ENCODE assay signal across 22 cellular contexts in the genomic region with DNA sequence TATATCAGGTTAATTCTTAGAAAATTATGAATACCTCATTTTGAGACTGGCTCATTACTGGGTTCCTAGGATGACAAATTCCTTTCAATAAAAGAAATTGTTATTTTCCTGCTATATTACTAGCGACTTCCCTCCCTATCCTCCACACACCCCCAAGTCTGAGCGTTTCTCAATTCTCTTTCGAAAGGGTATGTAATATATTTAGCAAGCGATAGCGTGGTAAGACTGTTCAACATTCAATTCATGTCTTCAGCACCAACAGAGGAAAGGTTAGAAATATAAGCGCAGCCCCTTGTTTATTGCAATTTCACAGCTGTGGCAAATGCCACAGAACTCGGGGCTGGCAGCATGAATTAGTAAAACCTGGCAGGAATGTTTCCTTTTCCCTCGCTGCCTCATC.
"Had no signal": no experiment of that assay in that cellular context is flagged by ENCODE, and none has a peak within 500 bp of the region (broad histone marks: within the 10 kb centered on the region; RNA-seq: fewer than 3 reads in every experiment).

No MANE protein-coding gene starts in this region.

- H3K27ac Mint-ChIP-seq: mesothelial cell of epicardium; natural killer cell treated with Interleukin-12 subunit alpha and Interleukin-12 subunit beta and Interleukin-15 and Interleukin-18, amount 100 ng/mL, for 72 hours; progenitor cell of endocrine pancreas; stimulated activated effector memory CD8-positive, alpha-beta T cell treated with anti-CD3 and anti-CD28 coated beads, Interleukin-12 subunit alpha, Interleukin-12 subunit beta, amount 100 ng/mL, for 72 hours had no signal

- H3K27me3 ChIP-seq: thyroid gland, vagina had no signal

- H3K4me1 ChIP-seq: parathyroid adenoma, stomach, thyroid gland, vagina had no signal

- H3K4me3 Mint-ChIP-seq: mesothelial cell of epicardium; natural killer cell treated with Interleukin-12 subunit alpha and Interleukin-12 subunit beta and Interleukin-15 and Interleukin-18, amount 100 ng/mL, for 72 hours; neural crest cell; stimulated activated effector memory CD8-positive, alpha-beta T cell treated with anti-CD3 and anti-CD28 coated beads, Interleukin-12 subunit alpha, Interleukin-12 subunit beta, amount 100 ng/mL, for 72 hours had no signal

- H3K36me3 ChIP-seq: stomach, thyroid gland, vagina had no signal

- H3K9me3 Mint-ChIP-seq: stimulated activated effector memory CD8-positive, alpha-beta T cell treated with anti-CD3 and anti-CD28 coated beads, Interleukin-12 subunit alpha, Interleukin-12 subunit beta, amount 100 ng/mL, for 72 hours had no signal

- H3K27ac ChIP-seq: dorsolateral prefrontal cortex, parathyroid adenoma, stomach, thyroid gland, vagina had no signal

- H3K9me3 ChIP-seq: mucosa of descending colon, thyroid gland, vagina had no signal

- H3K4me2 ChIP-seq: smooth muscle cell had no signal

- H3K9ac ChIP-seq: parathyroid adenoma had no signal

- H2AFZ ChIP-seq: parathyroid adenoma had no signal

- H3K4me3 ChIP-seq: dorsolateral prefrontal cortex, mucosa of descending colon, smooth muscle cell, stomach, thyroid gland, vagina had no signal

- H3K79me2 ChIP-seq: parathyroid adenoma had no signal

- DNase-seq: dorsolateral prefrontal cortex; effector CD4-positive, alpha-beta T cell; kidney; mesenchymal stem cell; mucosa of descending colon; naive B cell; stimulated activated CD4-positive, alpha-beta T cell treated with anti-CD3 and anti-CD28 coated beads, Interleukin-12 subunit alpha, Interleukin-12 subunit beta, amount 100 ng/mL, for 4 hours; stimulated activated CD4-positive, alpha-beta T cell treated with anti-CD3 and anti-CD28 coated beads, Interleukin-1b, Interleukin-23, amount 100 ng/mL, for 48 hours; stimulated activated CD4-positive, alpha-beta T cell treated with anti-CD3 and anti-CD28 coated beads, Interleukin-4, amount 100 ng/mL, for 24 hours; stimulated activated naive CD4-positive, alpha-beta T cell treated with Interleukin-2 at 50 U/mL for 16 hours; stomach; thyroid gland had no signal

- ATAC-seq: left lobe of liver; mucosa of descending colon; natural killer cell treated with Interleukin-12 subunit alpha and Interleukin-12 subunit beta and Interleukin-15 and Interleukin-18, amount 100 ng/mL, for 72 hours; sciatic nerve; stimulated activated effector memory CD8-positive, alpha-beta T cell treated with anti-CD3 and anti-CD28 coated beads, Interleukin-12 subunit alpha, Interleukin-12 subunit beta, amount 100 ng/mL, for 72 hours had no signal

- H3K4me1 Mint-ChIP-seq: mesothelial cell of epicardium; naive B cell; neural crest cell; stimulated activated effector memory CD8-positive, alpha-beta T cell treated with anti-CD3 and anti-CD28 coated beads, Interleukin-12 subunit alpha, Interleukin-12 subunit beta, amount 100 ng/mL, for 72 hours had no signal

- H3K36me3 Mint-ChIP-seq: natural killer cell treated with Interleukin-12 subunit alpha and Interleukin-12 subunit beta and Interleukin-15 and Interleukin-18, amount 100 ng/mL, for 72 hours; stimulated activated effector memory CD8-positive, alpha-beta T cell treated with anti-CD3 and anti-CD28 coated beads, Interleukin-12 subunit alpha, Interleukin-12 subunit beta, amount 100 ng/mL, for 72 hours had no signal
